Comparison of ENCODE assay signal across 8 cellular contexts in the genomic region with DNA sequence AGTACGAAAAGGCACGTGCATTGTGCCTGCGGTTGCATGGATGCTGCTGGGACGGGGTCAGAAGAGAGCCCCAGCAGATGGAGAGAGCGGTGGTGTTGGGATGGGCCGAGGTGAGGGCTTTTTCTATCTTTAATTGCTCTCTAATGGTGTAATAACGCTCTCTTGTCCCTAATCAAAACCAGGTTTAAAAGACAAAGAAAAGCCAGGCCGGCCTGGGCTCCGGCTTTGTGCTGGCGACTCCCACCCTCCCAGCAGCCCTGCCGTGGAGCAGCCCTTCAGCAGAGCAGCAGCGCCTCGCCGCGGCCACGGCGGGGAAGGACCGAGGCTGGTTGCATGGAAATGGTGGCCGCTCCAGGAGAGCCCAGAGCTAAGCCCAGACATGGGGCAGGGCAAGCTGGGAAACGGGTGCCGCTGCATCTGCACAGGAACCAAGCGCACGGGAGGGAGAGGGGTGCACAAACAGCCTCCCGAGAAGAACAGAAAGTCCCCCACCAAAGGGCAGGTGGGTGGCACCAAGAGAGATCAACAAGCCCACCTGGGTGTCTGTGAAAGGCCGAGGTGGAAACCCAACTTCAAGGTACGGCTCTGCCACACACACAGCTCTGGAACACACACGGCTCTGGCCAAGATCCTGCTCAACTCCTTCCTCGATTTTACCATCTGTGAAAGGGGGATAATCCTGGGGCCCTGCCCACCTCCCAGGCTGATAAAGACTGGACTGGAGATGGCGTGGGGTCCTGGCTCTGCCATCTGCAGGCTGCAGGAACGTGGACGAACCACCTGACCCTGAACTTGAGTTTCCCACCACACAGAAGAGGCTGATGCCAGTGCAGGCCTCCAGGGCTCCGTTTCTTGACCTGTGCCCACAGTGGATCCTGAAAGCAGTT. TPM values are rescaled to one million over a fixed set of nuclear protein-coding genes. Genes with fewer than 3 reads are reported as not detected.
DNase-seq lines count a peak whose midpoint lies in the region; ATAC-seq and TF ChIP-seq lines count a peak whose summit lies in the region.

No MANE protein-coding gene starts in this region.

- peaks cover 8% of the 10 kb centered on the region for H3K4me1 Mint-ChIP-seq in activated CD8-positive, alpha-beta memory T cell treated with anti-CD3 and anti-CD28 coated beads, Interleukin-2, amount 10 ng/mL, durations not matched to agents 7 days and 5 days
- peaks cover 0 to 22% (median 7%) of the 10 kb centered on the region in 3 donors for H3K4me1 Mint-ChIP-seq in naive B cell

- no peaks in the 10 kb centered on the region for H3K27me3 Mint-ChIP-seq in activated CD8-positive, alpha-beta memory T cell treated with anti-CD3 and anti-CD28 coated beads, Interleukin-2, amount 10 ng/mL, durations not matched to agents 7 days and 5 days
- H3K27me3 Mint-ChIP-seq in naive B cell, result no peaks in the 10 kb centered on the region

- no peak overlapping the region for H3K27ac Mint-ChIP-seq in activated CD8-positive, alpha-beta memory T cell treated with anti-CD3 and anti-CD28 coated beads, Interleukin-2, amount 10 ng/mL, durations not matched to agents 7 days and 5 days
- H3K27ac Mint-ChIP-seq in naive B cell, result peak overlapping the region in 4 of 6 donors; percentile 24 to 79 (median 54)

- no peaks in the 10 kb centered on the region for H3K79me2 ChIP-seq in fibroblast of lung (ENCODE audit: control insufficient read depth, insufficient read depth, low read length)

- H4K20me1 ChIP-seq in fibroblast of lung (ENCODE audit: control insufficient read depth, extremely low read depth, insufficient read depth, low read length), result no peaks in the 10 kb centered on the region

- peak; percentile 74 for ATAC-seq in GM18867 (IDR thresholded peaks at IDR 0.05; ENCODE audit: unreplicated experiment)
- peak; percentile 55 for ATAC-seq in HG03139 (IDR thresholded peaks at IDR 0.05; ENCODE audit: unreplicated experiment)
- peak; percentile 86 for ATAC-seq in activated CD8-positive, alpha-beta memory T cell treated with anti-CD3 and anti-CD28 coated beads, Interleukin-2, amount 10 ng/mL, durations not matched to agents 7 days and 5 days
- ATAC-seq in naive B cell (ENCODE audit: low read depth in 2 of 2), result peak; percentile 81 to 95
- no peak for ATAC-seq in thoracic aorta (ENCODE audit: insufficient number of reproducible peaks, low FRiP score, low read depth)

- H3K27ac ChIP-seq in fibroblast of lung (ENCODE audit: insufficient read depth, low read length) (no peak overlapping the region), thoracic aorta (peak overlapping the region; percentile 98 to 99)

- H2AFZ ChIP-seq in fibroblast of lung (ENCODE audit: low read length), result no peak overlapping the region

- no peaks in the 10 kb centered on the region for H3K9me3 Mint-ChIP-seq in activated CD8-positive, alpha-beta memory T cell treated with anti-CD3 and anti-CD28 coated beads, Interleukin-2, amount 10 ng/mL, durations not matched to agents 7 days and 5 days (ENCODE audit: low read depth)
- H3K9me3 Mint-ChIP-seq in naive B cell, result no peaks in the 10 kb centered on the region

- no peaks in the 10 kb centered on the region for H3K36me3 Mint-ChIP-seq in activated CD8-positive, alpha-beta memory T cell treated with anti-CD3 and anti-CD28 coated beads, Interleukin-2, amount 10 ng/mL, durations not matched to agents 7 days and 5 days
- peaks cover 0 to 30% of the 10 kb centered on the region in 2 donors for H3K36me3 Mint-ChIP-seq in naive B cell

- H3K4me3 ChIP-seq in fibroblast of lung (replicated peaks in 1 of 4; ENCODE audit: control extremely low read depth in 1 of 4, insufficient read depth in 1 of 4, low read depth in 3 of 4, low read length in 4 of 4) (no peak overlapping the region), thoracic aorta (peak overlapping the region; percentile 27)

- no peaks in the 10 kb centered on the region for H3K9me3 ChIP-seq in fibroblast of lung (ENCODE audit: control insufficient read depth, insufficient read depth, low read depth, low read length)
- H3K9me3 ChIP-seq in thoracic aorta, result no peaks in the 10 kb centered on the region

- peak overlapping the region; percentile 3 for H3K4me2 ChIP-seq in fibroblast of lung (ENCODE audit: extremely low read depth, insufficient read depth, low read length)

- DNase-seq in AG20443 (ENCODE audit: low spot score) (peak; percentile 95), NCI-H446 treated with DMSO at 0.1 percent for 48 hours (lab: John Stamatoyannopoulos, UW) (peak; percentile 25), fibroblast of lung (ENCODE audit: low read depth in 2 of 2) (peak; percentile 61 to 77), naive B cell (peak; percentile 60), thoracic aorta (ENCODE audit: low spot score) (no peak)
- DNase-seq in activated CD8-positive, alpha-beta memory T cell treated with anti-CD3 and anti-CD28 coated beads, Interleukin-2, amount 10 ng/mL, durations not matched to agents 7 days and 5 days, result peak; percentile 71

- H3K4me3 Mint-ChIP-seq in activated CD8-positive, alpha-beta memory T cell treated with anti-CD3 and anti-CD28 coated beads, Interleukin-2, amount 10 ng/mL, durations not matched to agents 7 days and 5 days, result no peak overlapping the region
- H3K4me3 Mint-ChIP-seq in naive B cell, result no peak overlapping the region

- H3K9ac ChIP-seq in fibroblast of lung (ENCODE audit: insufficient read depth, low read length), result no peak overlapping the region

- H3K27me3 ChIP-seq in fibroblast of lung (ENCODE audit: control insufficient read depth, insufficient read depth, low read length) (no peaks in the 10 kb centered on the region), thoracic aorta (replicated peaks; ENCODE audit: insufficient read depth) (no peaks in the 10 kb centered on the region)

- H3K36me3 ChIP-seq in fibroblast of lung (ENCODE audit: control insufficient read depth, insufficient read depth, low read length) (peaks cover 15% of the 10 kb centered on the region), thoracic aorta (peaks cover 15% of the 10 kb centered on the region)

- TF ChIP-seq CTCF in fibroblast of lung (conservative IDR thresholded peaks at IDR 0.05 in 1 of 2, IDR thresholded peaks at IDR 0.05 in 1 of 2; ENCODE audit: low read depth in 1 of 2, low read length in 2 of 2), result peak; percentile 85 to 97
- peak; percentile 88 for TF ChIP-seq CTCF in thoracic aorta (IDR thresholded peaks at IDR 0.05)

- peaks cover 15% of the 10 kb centered on the region for H3K4me1 ChIP-seq in fibroblast of lung (ENCODE audit: control insufficient read depth, extremely low read depth, insufficient read depth, low read length)
- peaks cover 45 to 75% of the 10 kb centered on the region in 2 donors for H3K4me1 ChIP-seq in thoracic aorta (ENCODE audit: control insufficient read depth in 1 of 2, low read depth in 2 of 2)

- CTCF ChIA-PET in activated CD8-positive, alpha-beta memory T cell treated with anti-CD3 and anti-CD28 coated beads, Interleukin-2, amount 10 ng/mL, durations not matched to agents 7 days and 5 days (lab: Charles Lee), result interaction anchor here (0.7 to 6.4 kb wide), 9 partner anchors 7 to 224 kb away, joined by 3 to 34 read pairs (median 10); partner anchors contain the start of genes HS1BP3 and RHOB

RNA-seq across cellular contexts. Expression of gene HS1BP3, which starts 15.0 kb away (rescaled TPM):
- 10 to 100 TPM; 12.8 to 12.9 TPM for total RNA-seq in activated CD8-positive, alpha-beta memory T cell treated with anti-CD3 and anti-CD28 coated beads, Interleukin-2, amount 10 ng/mL, durations not matched to agents 7 days and 5 days
- total RNA-seq in fibroblast of lung (32.4 and 38.1 TPM in 2 replicates), thoracic aorta (10 to 100 TPM; 40.7 to 65.8 TPM)
- polyA plus RNA-seq in fibroblast of lung (17.8 and 21.6 TPM in 2 replicates), naive B cell (ENCODE audit: low read depth in 6 of 6) (10 to 100 TPM; 10.8 to 23.3 (median 16.0) TPM)
- 23.7 and 27.9 TPM in 2 replicates for polyA plus RNA-seq in fibroblast of lung (2012)
- 29.4 and 34.9 TPM in 2 replicates for polyA minus RNA-seq in fibroblast of lung (ENCODE audit: low replicate concordance)

RNA-seq across cellular contexts. Expression of gene GDF7, which starts 31.0 kb away (rescaled TPM):
- not detected for total RNA-seq in activated CD8-positive, alpha-beta memory T cell treated with anti-CD3 and anti-CD28 coated beads, Interleukin-2, amount 10 ng/mL, durations not matched to agents 7 days and 5 days
- under 0.01 and 0.33 TPM in 2 replicates for total RNA-seq in fibroblast of lung
- polyA plus RNA-seq in fibroblast of lung, result 0.02 TPM in 1 of 2 replicates, not detected in the other
- 0.02 and 0.05 TPM in 2 replicates for polyA plus RNA-seq in fibroblast of lung (2012)
- polyA minus RNA-seq in fibroblast of lung (ENCODE audit: low replicate concordance), result 0.04 TPM in 2 replicates
- under 1 TPM in 5 of 6 donors, not detected in 1; 0.17 to 0.77 (median 0.34) TPM for polyA plus RNA-seq in naive B cell (ENCODE audit: low read depth in 6 of 6)
- total RNA-seq in thoracic aorta, result 10 to 100 TPM; 39.7 to 40.7 TPM

Comparison
In these comparisons a context has a peak if more than half of its experiments do, and no peak if none do; other contexts are left out.
1. RNA of gene GDF7, which starts 31.0 kb away (total RNA-seq): 39.7 to 40.7 TPM in thoracic aorta; under 0.01 to 0.33 TPM in fibroblast of lung and not detected in activated CD8-positive, alpha-beta memory T cell treated with anti-CD3 and anti-CD28 coated beads, Interleukin-2, amount 10 ng/mL, durations not matched to agents 7 days and 5 days; every median in the first group is over 10 times any median in the second.